ENCODE assay signal across 1 cellular context in genomic region chr7:84642611-84643010, GRCh38.
TF ChIP-seq lines count a peak whose summit lies in the region.

No MANE protein-coding gene starts in this region.

TF ChIP-seq in IMR-90, 13 proteins besides CTCF, POLR2A, EP300 and RAD21 (continued from another document):
- TF ChIP-seq FOS (IDR thresholded peaks at IDR 0.05; ENCODE audit: low read depth, low read length): no peak
- no peak for TF ChIP-seq SMC3 (IDR thresholded peaks at IDR 0.05; ENCODE audit: low read depth, low read length)
- TF ChIP-seq MAZ (IDR thresholded peaks at IDR 0.05; ENCODE audit: borderline replicate concordance, low read depth, low read length): no peak
- TF ChIP-seq MAFK (IDR thresholded peaks at IDR 0.05; ENCODE audit: low read depth, low read length): no peak
- no peak for TF ChIP-seq CEBPB (IDR thresholded peaks at IDR 0.05; ENCODE audit: low read depth, low read length)
- TF ChIP-seq ELK1 (IDR thresholded peaks at IDR 0.05; ENCODE audit: borderline replicate concordance, low read depth, low read length): no peak
- no peak for TF ChIP-seq MXI1 (IDR thresholded peaks at IDR 0.05; ENCODE audit: borderline replicate concordance, low read depth, low read length)
TF ChIP-seq in IMR-90: peak in this region for 0.
